10 cellular contexts compared by ENCODE assay signal in the genomic region with DNA sequence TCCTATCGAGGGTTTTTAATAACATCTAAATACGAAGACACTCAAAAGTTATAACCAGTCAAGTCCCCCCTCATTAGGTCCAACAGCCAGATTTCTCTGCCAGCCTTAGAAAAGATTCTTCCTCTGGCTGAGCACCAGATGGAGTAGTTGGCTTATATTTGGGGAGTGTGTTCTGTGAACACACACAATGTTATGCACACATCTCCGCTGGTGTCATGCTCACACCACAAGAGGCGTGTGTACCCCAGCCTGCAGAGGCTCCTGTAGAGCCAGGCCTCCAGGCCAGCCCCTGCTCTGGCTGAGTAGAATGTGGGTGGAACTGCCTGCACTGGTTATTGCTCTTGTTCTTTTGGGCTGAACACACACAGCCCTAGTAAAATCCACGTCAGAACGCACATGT.
A peak's percentile ranks its signal among the peaks of the same experiment; 100 is the strongest.
DNase-seq lines count a peak whose midpoint lies in the region; ATAC-seq, FAIRE-seq and TF ChIP-seq lines count a peak whose summit lies in the region.
"Had no signal": no experiment of that assay in that cellular context is flagged by ENCODE, and none has a peak within 500 bp of the region (broad histone marks: within the 10 kb centered on the region; RNA-seq: fewer than 3 reads in every experiment).

No MANE protein-coding gene starts in this region.

- CTCF ChIA-PET in GM12878 (lab: Yijun Ruan, JAX): no interaction called here

- H3K36me3 ChIP-seq in GM12878 (ENCODE audit: control insufficient read depth in 2 of 2, insufficient read depth in 2 of 2, low read length in 1 of 2) (no peaks in the 10 kb centered on the region), mucosa of descending colon (ENCODE audit: low read depth) (no peaks in the 10 kb centered on the region), lower lobe of right lung (no peaks in the 10 kb centered on the region)

- no peak overlapping the region for H2AFZ ChIP-seq in GM12878 (ENCODE audit: control insufficient read depth, low read depth, low read length)

- no peaks in the 10 kb centered on the region for H4K20me1 ChIP-seq in GM12878 (ENCODE audit: control insufficient read depth, insufficient read depth)

- no peak for TF ChIP-seq POLR2A in GM12878 (IDR thresholded peaks at IDR 0.05; ENCODE audit: low read depth, low read length)

- H3K4me2 ChIP-seq in GM12878 (ENCODE audit: control insufficient read depth, insufficient read depth): no peak overlapping the region

- 40% methylated on average over 6 of the region's 6 CpGs for WGBS in GM12878 (ENCODE audit: insufficient coverage, insufficient replicate concordance, low lambda C conversion rate, missing lambda C conversion rate)

- intact Hi-C loops in GM12878 (cut with micrococcal nuclease; ENCODE audit: unreplicated experiment): loop anchor here (5.0 kb wide), 1 partner anchor 346 kb away; no protein-coding TSS in a partner anchor
- intact Hi-C loops in mucosa of descending colon (cut with DNase I, micrococcal nuclease): no loop called here
- intact Hi-C loops in lower lobe of right lung (cut with DNase I): no loop called here

- no peak overlapping the region for H3K27ac ChIP-seq in GM12878 (ENCODE audit: control insufficient read depth, insufficient read depth)
- no peak overlapping the region for H3K27ac ChIP-seq in lower lobe of right lung
- H3K27ac ChIP-seq: SK-N-MC had no signal

- in situ Hi-C loops in GM12878 (cut with MboI): no loop called here

- H3K4me1 ChIP-seq in GM12878 (ENCODE audit: control insufficient read depth, insufficient read depth, low read length): no peaks in the 10 kb centered on the region
- no peaks in the 10 kb centered on the region for H3K4me1 ChIP-seq in mucosa of descending colon (ENCODE audit: low read depth)
- H3K4me1 ChIP-seq in lower lobe of right lung: no peaks in the 10 kb centered on the region

- H3K79me2 ChIP-seq in GM12878 (ENCODE audit: control insufficient read depth, insufficient read depth, low read length): no peaks in the 10 kb centered on the region

- TF ChIP-seq CTCF in GM10266 (IDR thresholded peaks at IDR 0.05; ENCODE audit: control insufficient read depth, insufficient read depth, low read depth, missing control alignments) (peak; percentile 13), LNCaP clone FGC (IDR thresholded peaks at IDR 0.05; ENCODE audit: control insufficient read depth, extremely low read depth, insufficient read depth) (peak; percentile 70), GM12878 (IDR thresholded peaks at IDR 0.05 in 2 of 3, conservative IDR thresholded peaks at IDR 0.05 in 1 of 3; ENCODE audit: control insufficient read depth in 2 of 3, extremely low read depth in 1 of 3, insufficient read depth in 1 of 3, low read depth in 3 of 3, low read length in 3 of 3) (peak in 2 of 3 experiments; percentile 5 to 22; a peak in 2 of 6 replicates), mucosa of descending colon (IDR thresholded peaks at IDR 0.05) (no peak), lower lobe of right lung (IDR thresholded peaks at IDR 0.05) (no peak)

- no peak overlapping the region for H3K4me3 ChIP-seq in LNCaP clone FGC (ENCODE audit: low read depth, low read length)
- no peak overlapping the region for H3K4me3 ChIP-seq in GM12878
- no peak overlapping the region for H3K4me3 ChIP-seq in mucosa of descending colon
- no peak overlapping the region for H3K4me3 ChIP-seq in lower lobe of right lung
- H3K4me3 ChIP-seq: SK-N-MC had no signal

- SMC1A ChIA-PET in GM12878 (lab: Charles Lee; ENCODE audit: uncharacterized antibody, unreplicated experiment): interaction anchor here (0.6 to 1.5 kb wide), 2 partner anchors 346 to 348 kb away, joined by 3 to 4 read pairs; no protein-coding TSS in a partner anchor

- H3K9me3 ChIP-seq in GM12878 (replicated peaks; ENCODE audit: control insufficient read depth, insufficient read depth, low read length) (no peaks in the 10 kb centered on the region), mucosa of descending colon (no peaks in the 10 kb centered on the region), lower lobe of right lung (no peaks in the 10 kb centered on the region)

- no peak overlapping the region for H3K9ac ChIP-seq in GM12878 (ENCODE audit: control insufficient read depth, insufficient read depth, low read length)

- POLR2A ChIA-PET in GM12878 (lab: Charles Lee): no interaction called here

- H3K27me3 ChIP-seq in GM12878 (replicated peaks in 1 of 2; ENCODE audit: control insufficient read depth in 2 of 2, insufficient read depth in 2 of 2, low read length in 1 of 2) (no peaks in the 10 kb centered on the region), lower lobe of right lung (ENCODE audit: low read depth) (peaks cover 14% of the 10 kb centered on the region)

- DNase-seq in GM10266 (ENCODE audit: extremely low spot score) (no peak), LNCaP clone FGC (ENCODE audit: low read depth) (no peak), GM12878 (ENCODE audit: low read depth, low spot score) (no peak), mucosa of descending colon (no peak), RCC 7860 (ENCODE audit: low spot score) (no peak), lower lobe of right lung (no peak), DMS153 (lab: John Stamatoyannopoulos, UW) (no peak)
- no peak for DNase-seq in activated CD4-positive, alpha-beta T cell treated with anti-CD3 and anti-CD28 coated beads for 48 hours
- DNase-seq: activated CD8-positive, alpha-beta T cell treated with anti-CD3 and anti-CD28 coated beads, Interleukin-2, amount 10 ng/mL, durations not matched to agents 7 days and 5 days had no signal

- RAD21 ChIA-PET in GM12878 (lab: Charles Lee; ENCODE audit: unreplicated experiment): no interaction called here

- ATAC-seq in GM12878 (no peak), mucosa of descending colon (peak; percentile 46), lower lobe of right lung (no peak)
- ATAC-seq: activated CD8-positive, alpha-beta T cell treated with anti-CD3 and anti-CD28 coated beads, Interleukin-2, amount 10 ng/mL, durations not matched to agents 7 days and 5 days had no signal

- FAIRE-seq in GM12878 (lab: Jason Lieb, UNC) (no peak), RCC 7860 (lab: Jason Lieb, UNC) (no peak)

- TF ChIP-seq EP300 in GM12878 (IDR thresholded peaks at IDR 0.05; ENCODE audit: borderline replicate concordance in 1 of 2, control insufficient read depth in 1 of 2, low read depth in 2 of 2, low read length in 2 of 2): no peak

- TF ChIP-seq RAD21 in GM12878 (IDR thresholded peaks at IDR 0.05; ENCODE audit: insufficient read depth, low read depth, low read length): peak; percentile 34

- BruUV-seq in GM12878 (replicated peaks; lab: Mats Ljungman, UMichigan): no TSS peak

TF ChIP-seq in GM12878, 131 proteins besides CTCF, POLR2A, EP300 and RAD21 (continues in another document):
- no peak for TF ChIP-seq SMAD5 (IDR thresholded peaks at IDR 0.05; ENCODE audit: low read depth)
- no peak for TF ChIP-seq JUNB (IDR thresholded peaks at IDR 0.05)
- TF ChIP-seq, protein P1, sequence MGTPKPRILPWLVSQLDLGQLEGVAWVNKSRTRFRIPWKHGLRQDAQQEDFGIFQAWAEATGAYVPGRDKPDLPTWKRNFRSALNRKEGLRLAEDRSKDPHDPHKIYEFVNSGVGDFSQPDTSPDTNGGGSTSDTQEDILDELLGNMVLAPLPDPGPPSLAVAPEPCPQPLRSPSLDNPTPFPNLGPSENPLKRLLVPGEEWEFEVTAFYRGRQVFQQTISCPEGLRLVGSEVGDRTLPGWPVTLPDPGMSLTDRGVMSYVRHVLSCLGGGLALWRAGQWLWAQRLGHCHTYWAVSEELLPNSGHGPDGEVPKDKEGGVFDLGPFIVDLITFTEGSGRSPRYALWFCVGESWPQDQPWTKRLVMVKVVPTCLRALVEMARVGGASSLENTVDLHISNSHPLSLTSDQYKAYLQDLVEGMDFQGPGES (IDR thresholded peaks at IDR 0.05): no peak
- TF ChIP-seq, protein P2, sequence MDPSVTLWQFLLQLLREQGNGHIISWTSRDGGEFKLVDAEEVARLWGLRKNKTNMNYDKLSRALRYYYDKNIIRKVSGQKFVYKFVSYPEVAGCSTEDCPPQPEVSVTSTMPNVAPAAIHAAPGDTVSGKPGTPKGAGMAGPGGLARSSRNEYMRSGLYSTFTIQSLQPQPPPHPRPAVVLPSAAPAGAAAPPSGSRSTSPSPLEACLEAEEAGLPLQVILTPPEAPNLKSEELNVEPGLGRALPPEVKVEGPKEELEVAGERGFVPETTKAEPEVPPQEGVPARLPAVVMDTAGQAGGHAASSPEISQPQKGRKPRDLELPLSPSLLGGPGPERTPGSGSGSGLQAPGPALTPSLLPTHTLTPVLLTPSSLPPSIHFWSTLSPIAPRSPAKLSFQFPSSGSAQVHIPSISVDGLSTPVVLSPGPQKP (IDR thresholded peaks at IDR 0.05; ENCODE audit: low read depth, low read length): no peak
- TF ChIP-seq BRCA1 (IDR thresholded peaks at IDR 0.05; ENCODE audit: low read depth, low read length): no peak
- TF ChIP-seq MTA3 (IDR thresholded peaks at IDR 0.05; ENCODE audit: borderline replicate concordance, low read length): no peak
- no peak for TF ChIP-seq MTA2 (IDR thresholded peaks at IDR 0.05; ENCODE audit: low read depth)
- TF ChIP-seq, protein P3, sequence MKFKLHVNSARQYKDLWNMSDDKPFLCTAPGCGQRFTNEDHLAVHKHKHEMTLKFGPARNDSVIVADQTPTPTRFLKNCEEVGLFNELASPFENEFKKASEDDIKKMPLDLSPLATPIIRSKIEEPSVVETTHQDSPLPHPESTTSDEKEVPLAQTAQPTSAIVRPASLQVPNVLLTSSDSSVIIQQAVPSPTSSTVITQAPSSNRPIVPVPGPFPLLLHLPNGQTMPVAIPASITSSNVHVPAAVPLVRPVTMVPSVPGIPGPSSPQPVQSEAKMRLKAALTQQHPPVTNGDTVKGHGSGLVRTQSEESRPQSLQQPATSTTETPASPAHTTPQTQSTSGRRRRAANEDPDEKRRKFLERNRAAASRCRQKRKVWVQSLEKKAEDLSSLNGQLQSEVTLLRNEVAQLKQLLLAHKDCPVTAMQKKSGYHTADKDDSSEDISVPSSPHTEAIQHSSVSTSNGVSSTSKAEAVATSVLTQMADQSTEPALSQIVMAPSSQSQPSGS (IDR thresholded peaks at IDR 0.05; ENCODE audit: low read length): no peak

Comparison
In these comparisons a context has a peak if more than half of its experiments do, and no peak if none do; other contexts are left out.
1. CTCF ChIP-seq: peak in GM10266 (single experiment), LNCaP clone FGC (single experiment) and GM12878 (2 of 3); none in mucosa of descending colon (single experiment) and lower lobe of right lung (single experiment).